Comparison of ENCODE assay signal across 1 cellular context in genomic region chr14:39113685-39114072, GRCh38.
TF ChIP-seq lines count a peak whose summit lies in the region.

No MANE protein-coding gene starts in this region.

TF ChIP-seq in IMR-90, 13 proteins besides CTCF, POLR2A, EP300 and RAD21 (continued from another document):
- TF ChIP-seq ELK1 (IDR thresholded peaks at IDR 0.05; ENCODE audit: borderline replicate concordance, low read depth, low read length) = no peak
- TF ChIP-seq USF2 (IDR thresholded peaks at IDR 0.05; ENCODE audit: low read depth, low read length) = no peak
- no peak for TF ChIP-seq RCOR1 (IDR thresholded peaks at IDR 0.05; ENCODE audit: insufficient replicate concordance, low read length)
- TF ChIP-seq FOS (IDR thresholded peaks at IDR 0.05; ENCODE audit: low read depth, low read length) = no peak
- TF ChIP-seq MAFK (IDR thresholded peaks at IDR 0.05; ENCODE audit: low read depth, low read length) = no peak
- TF ChIP-seq MXI1 (IDR thresholded peaks at IDR 0.05; ENCODE audit: borderline replicate concordance, low read depth, low read length) = no peak
- no peak for TF ChIP-seq BHLHE40 (IDR thresholded peaks at IDR 0.05; ENCODE audit: low read depth, low read length)
- no peak for TF ChIP-seq SMC3 (IDR thresholded peaks at IDR 0.05; ENCODE audit: low read depth, low read length)
